10 cellular contexts compared by ENCODE assay signal in genomic region chr2:100114011-100114433, GRCh38. TPM values are rescaled to one million over a fixed set of nuclear protein-coding genes. Genes with fewer than 3 reads are reported as not detected.
DNase-seq lines count a peak whose midpoint lies in the region; ATAC-seq and TF ChIP-seq lines count a peak whose summit lies in the region.
"Had no signal": no experiment of that assay in that cellular context is flagged by ENCODE, and none has a peak within 500 bp of the region (broad histone marks: within the 10 kb centered on the region; RNA-seq: fewer than 3 reads in every experiment).

No MANE protein-coding gene starts in this region.

- DNase-seq in NAMALWA (ENCODE audit: low spot score): peak; percentile 87
- no peak for DNase-seq in nephron progenitor cell
- no peak for DNase-seq in NCI-H345 (lab: John Stamatoyannopoulos, UW)
- no peak for DNase-seq in EL
- no peak for DNase-seq in colonic mucosa
- DNase-seq: activated T-cell treated with anti-CD3 and anti-CD28 coated beads, Interleukin-2, amount 50 U/mL, for 1 hour; NCI-H187; posterior cingulate gyrus had no signal

- H3K27me3 ChIP-seq in colonic mucosa: no peaks in the 10 kb centered on the region

- intact Hi-C loops in colonic mucosa (cut with DNase I): no loop called here

- peak; percentile 95 for ATAC-seq in GM18870 (IDR thresholded peaks at IDR 0.05; ENCODE audit: unreplicated experiment)
- ATAC-seq in HG02678 (IDR thresholded peaks at IDR 0.05; ENCODE audit: unreplicated experiment): peak; percentile 92

- no peaks in the 10 kb centered on the region for H3K9me3 ChIP-seq in colonic mucosa

- H3K4me1 Mint-ChIP-seq in nephron progenitor cell: peaks cover 43% of the 10 kb centered on the region

- H3K27me3 Mint-ChIP-seq in nephron progenitor cell (ENCODE audit: low read depth, poor library complexity): peaks cover 19% of the 10 kb centered on the region

- H3K4me3 Mint-ChIP-seq in nephron progenitor cell: no peak overlapping the region

- TF ChIP-seq CTCF in nephron progenitor cell (IDR thresholded peaks at IDR 0.05) (no peak), colonic mucosa (IDR thresholded peaks at IDR 0.05) (no peak)

- no peaks in the 10 kb centered on the region for H3K4me1 ChIP-seq in colonic mucosa

- peaks cover 35% of the 10 kb centered on the region for H3K9me3 Mint-ChIP-seq in nephron progenitor cell

- H3K36me3 ChIP-seq in colonic mucosa: no peaks in the 10 kb centered on the region

- H3K9ac ChIP-seq in colonic mucosa (ENCODE audit: low read depth in 2 of 2, low read length in 2 of 2): no peak overlapping the region

- H3K4me3 ChIP-seq in colonic mucosa: no peak overlapping the region

- peak overlapping the region; percentile 7 for H3K27ac Mint-ChIP-seq in nephron progenitor cell

- H3K36me3 Mint-ChIP-seq in nephron progenitor cell (ENCODE audit: low read depth): peaks cover 12% of the 10 kb centered on the region

- H3K27ac ChIP-seq in colonic mucosa: no peak overlapping the region

RNA-seq across cellular contexts. Expression of gene AFF3, which starts 28.4 kb away (rescaled TPM):
- 1 to 10 TPM in 1 of 2 donors, under 1 TPM in 1; 0.86 to 2.6 TPM for total RNA-seq in colonic mucosa
